In the genomic region with DNA sequence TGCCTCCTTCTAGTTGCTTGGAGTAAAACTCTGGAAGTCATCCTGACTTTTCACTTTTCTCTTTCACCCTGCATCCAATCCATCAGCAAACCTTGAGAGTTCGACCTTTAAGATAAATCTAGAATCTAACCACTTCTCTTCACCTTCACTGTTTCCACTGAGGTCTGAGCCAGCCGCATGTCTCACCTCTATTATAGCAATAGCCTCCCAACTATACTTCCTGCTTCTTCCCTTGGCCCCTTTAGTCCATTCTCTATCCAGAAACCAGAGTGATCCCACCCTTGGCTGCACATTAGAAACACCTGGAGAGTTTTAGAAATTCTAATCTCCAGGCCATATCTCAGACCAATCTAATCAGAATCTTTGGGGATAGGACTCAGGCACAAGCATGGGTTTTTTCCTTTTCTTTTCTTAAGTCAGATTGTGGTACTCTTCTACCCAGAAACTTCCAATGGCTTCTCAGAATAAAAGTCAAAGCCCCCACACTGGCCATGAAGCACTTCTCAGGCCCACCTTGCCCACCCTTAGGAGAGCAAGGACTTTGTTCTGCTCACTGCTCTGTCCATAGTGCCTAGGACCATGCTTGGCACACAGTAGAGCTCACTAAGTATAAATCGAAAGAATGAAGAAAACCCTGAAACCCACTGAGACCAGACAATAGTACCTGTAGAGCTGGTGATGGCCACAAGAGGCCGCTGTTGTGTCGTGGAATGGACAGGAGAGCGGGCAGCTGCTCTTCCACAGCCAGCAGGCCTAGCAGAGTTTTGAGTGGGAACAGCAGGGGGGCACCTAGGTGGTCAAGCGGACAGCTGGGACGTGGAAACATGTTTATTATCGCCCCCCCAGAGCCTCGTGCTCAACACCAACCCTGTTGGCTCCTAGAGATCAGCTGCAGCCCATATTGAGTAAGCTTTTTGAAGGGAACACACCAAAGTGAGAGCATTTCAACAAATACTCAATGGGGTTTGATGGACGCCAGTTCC, we compare ENCODE assay signal across 8 cellular contexts. TPM values are rescaled to one million over a fixed set of nuclear protein-coding genes. Genes with fewer than 3 reads are reported as not detected.
A peak's percentile ranks its signal among the peaks of the same experiment; 100 is the strongest.
DNase-seq lines count a peak whose midpoint lies in the region; ATAC-seq and TF ChIP-seq lines count a peak whose summit lies in the region.

No MANE protein-coding gene starts in this region.

- no peak overlapping the region for H3K27ac Mint-ChIP-seq in chondrocyte (ENCODE audit: unreplicated experiment)

- H3K9me3 ChIP-seq in liver (ENCODE audit: control insufficient read depth in 4 of 4, low read length in 3 of 4): no peaks in the 10 kb centered on the region

- H3K4me1 Mint-ChIP-seq in chondrocyte (ENCODE audit: low read depth): peaks cover 3% of the 10 kb centered on the region

- H3K27me3 Mint-ChIP-seq in chondrocyte (ENCODE audit: low read depth): no peaks in the 10 kb centered on the region

- H3K4me3 ChIP-seq in liver (ENCODE audit: low read depth in 1 of 3, low read length in 3 of 3): no peak overlapping the region

- TF ChIP-seq CTCF in chondrocyte (IDR thresholded peaks at IDR 0.05) (peak; percentile 99), liver (IDR thresholded peaks at IDR 0.05; ENCODE audit: low read depth, low read length, missing input control) (peak; percentile 97)

- peak; percentile 97 for ATAC-seq in GM18909 (IDR thresholded peaks at IDR 0.05; ENCODE audit: poor library complexity, unreplicated experiment)
- peak; percentile 96 for ATAC-seq in HG03108 (IDR thresholded peaks at IDR 0.05; ENCODE audit: unreplicated experiment)

- 14% methylated on average over 11 of the region's 11 CpGs for WGBS in liver

- H3K4me1 ChIP-seq in liver (ENCODE audit: control insufficient read depth in 4 of 4, insufficient read depth in 4 of 4, low read length in 3 of 4): peaks cover 0 to 7% (median 2%) of the 10 kb centered on the region in 4 donors

- DNase-seq in Ammon's horn (ENCODE audit: low spot score) (peak; percentile 88), NCI-H345 treated with DMSO at 0.1 percent for 48 hours (lab: John Stamatoyannopoulos, UW; ENCODE audit: unreplicated experiment) (peak; percentile 56), chondrocyte (ENCODE audit: low spot score) (no peak)
- DNase-seq in activated CD4-positive, alpha-beta T cell treated with anti-CD3 and anti-CD28 coated beads for 24 hours (ENCODE audit: low read depth in 2 of 2): peak; percentile 82
- peak; percentile 71 to 80 for DNase-seq in stimulated activated CD4-positive, alpha-beta T cell treated with anti-CD3 and anti-CD28 coated beads, Interleukin-4, amount 100 ng/mL, for 4 hours

- H3K9ac ChIP-seq in liver (ENCODE audit: low read depth in 1 of 2, low read length in 2 of 2): no peak overlapping the region

- no peaks in the 10 kb centered on the region for H3K9me3 Mint-ChIP-seq in chondrocyte (ENCODE audit: low read depth)

- peak; percentile 99 for TF ChIP-seq RAD21 in liver (IDR thresholded peaks at IDR 0.05)

- no peak overlapping the region for H3K4me3 Mint-ChIP-seq in chondrocyte (ENCODE audit: unreplicated experiment)

- H3K27me3 ChIP-seq in liver (ENCODE audit: control insufficient read depth in 4 of 4, insufficient read depth in 4 of 4, low read length in 3 of 4): no peaks in the 10 kb centered on the region

- H3K27ac ChIP-seq in liver (ENCODE audit: low read depth in 1 of 2, low read length in 2 of 2): no peak overlapping the region

- H3K36me3 Mint-ChIP-seq in chondrocyte (ENCODE audit: low read depth): no peaks in the 10 kb centered on the region

- H3K36me3 ChIP-seq in liver (ENCODE audit: control insufficient read depth in 4 of 4, insufficient read depth in 3 of 4, low read depth in 1 of 4, low read length in 3 of 4): no peaks in the 10 kb centered on the region

TF ChIP-seq in liver, 16 proteins besides CTCF, POLR2A, EP300 and RAD21:
- TF ChIP-seq NR2F2 (IDR thresholded peaks at IDR 0.05): no peak
- TF ChIP-seq HNF4G (IDR thresholded peaks at IDR 0.05): no peak
- no peak for TF ChIP-seq JUND (IDR thresholded peaks at IDR 0.05)
- TF ChIP-seq, protein P1, sequence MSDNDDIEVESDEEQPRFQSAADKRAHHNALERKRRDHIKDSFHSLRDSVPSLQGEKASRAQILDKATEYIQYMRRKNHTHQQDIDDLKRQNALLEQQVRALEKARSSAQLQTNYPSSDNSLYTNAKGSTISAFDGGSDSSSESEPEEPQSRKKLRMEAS (IDR thresholded peaks at IDR 0.05): no peak
- TF ChIP-seq, protein P2, sequence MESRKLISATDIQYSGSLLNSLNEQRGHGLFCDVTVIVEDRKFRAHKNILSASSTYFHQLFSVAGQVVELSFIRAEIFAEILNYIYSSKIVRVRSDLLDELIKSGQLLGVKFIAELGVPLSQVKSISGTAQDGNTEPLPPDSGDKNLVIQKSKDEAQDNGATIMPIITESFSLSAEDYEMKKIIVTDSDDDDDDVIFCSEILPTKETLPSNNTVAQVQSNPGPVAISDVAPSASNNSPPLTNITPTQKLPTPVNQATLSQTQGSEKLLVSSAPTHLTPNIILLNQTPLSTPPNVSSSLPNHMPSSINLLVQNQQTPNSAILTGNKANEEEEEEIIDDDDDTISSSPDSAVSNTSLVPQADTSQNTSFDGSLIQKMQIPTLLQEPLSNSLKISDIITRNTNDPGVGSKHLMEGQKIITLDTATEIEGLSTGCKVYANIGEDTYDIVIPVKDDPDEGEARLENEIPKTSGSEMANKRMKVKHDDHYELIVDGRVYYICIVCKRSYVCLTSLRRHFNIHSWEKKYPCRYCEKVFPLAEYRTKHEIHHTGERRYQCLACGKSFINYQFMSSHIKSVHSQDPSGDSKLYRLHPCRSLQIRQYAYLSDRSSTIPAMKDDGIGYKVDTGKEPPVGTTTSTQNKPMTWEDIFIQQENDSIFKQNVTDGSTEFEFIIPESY (IDR thresholded peaks at IDR 0.05): no peak
- no peak for TF ChIP-seq YY1 (IDR thresholded peaks at IDR 0.05)

RNA-seq across cellular contexts. Expression of a gene that starts 33.3 kb away (rescaled TPM):
- total RNA-seq in chondrocyte: 38.2 to 39.4 TPM (median 39.0 TPM) in 3 replicates
- 10 to 100 TPM; 36.7 to 42.8 TPM for total RNA-seq in liver
- polyA plus RNA-seq in liver: 10 to 100 TPM in 1 of 2 donors, 1 to 10 TPM in 1; 2.7 to 10.4 TPM

RNA-seq across cellular contexts. Expression of a gene that starts 33.4 kb away (rescaled TPM):
- total RNA-seq in chondrocyte (29.0 to 40.4 TPM (median 31.5 TPM) in 3 replicates), liver (10 to 100 TPM; 12.7 to 18.3 TPM)
- 10 to 100 TPM in 1 of 2 donors, 1 to 10 TPM in 1; 5.4 to 10.4 TPM for polyA plus RNA-seq in liver
